Comparison of ENCODE assay signal across 3 cellular contexts in genomic region chr2:674319-674985, GRCh38.
TF ChIP-seq lines count a peak whose summit lies in the region.

No MANE protein-coding gene starts in this region.

TF ChIP-seq in SK-N-SH, 30 proteins besides CTCF, POLR2A, EP300 and RAD21:
- no peak for TF ChIP-seq GATA2 (CRISPR knock-in tag; IDR thresholded peaks at IDR 0.05)
- TF ChIP-seq REST (IDR thresholded peaks at IDR 0.05; ENCODE audit: low read depth, low read length): no peak
- TF ChIP-seq GABPA (IDR thresholded peaks at IDR 0.05; ENCODE audit: low read depth): no peak
- no peak for TF ChIP-seq FOXJ3 (CRISPR knock-in tag; IDR thresholded peaks at IDR 0.05)
- TF ChIP-seq SMC3 (IDR thresholded peaks at IDR 0.05; ENCODE audit: low read depth, low read length): no peak
- TF ChIP-seq FOSL2 (IDR thresholded peaks at IDR 0.05; ENCODE audit: borderline replicate concordance, low read depth): no peak
- no peak for TF ChIP-seq MEF2A (IDR thresholded peaks at IDR 0.05; ENCODE audit: borderline replicate concordance, low read depth)
- no peak for TF ChIP-seq TCF12 (IDR thresholded peaks at IDR 0.05)
- TF ChIP-seq MAX (IDR thresholded peaks at IDR 0.05; ENCODE audit: low read depth): no peak
- TF ChIP-seq JUND (IDR thresholded peaks at IDR 0.05): no peak; the same call in 1 of the 2 replicates
- no peak for TF ChIP-seq ZBTB33 (IDR thresholded peaks at IDR 0.05; ENCODE audit: borderline replicate concordance, low read depth)
- no peak for TF ChIP-seq EZH2phosphoT487 (IDR thresholded peaks at IDR 0.05; ENCODE audit: borderline replicate concordance, low read depth)
- TF ChIP-seq NFIC (IDR thresholded peaks at IDR 0.05; ENCODE audit: borderline replicate concordance): no peak
- TF ChIP-seq ELF1 (IDR thresholded peaks at IDR 0.05): no peak
- TF ChIP-seq TEAD4 (IDR thresholded peaks at IDR 0.05; ENCODE audit: borderline replicate concordance, insufficient read depth): no peak

TF ChIP-seq in SK-N-SH treated with all-trans-retinoic acid at 6 μM for 48 hours, 23 proteins besides CTCF, POLR2A, EP300 and RAD21 (continues in another document):
- no peak for TF ChIP-seq ISL1 (CRISPR knock-in tag; IDR thresholded peaks at IDR 0.05)
- no peak for TF ChIP-seq TCF4 (CRISPR knock-in tag; IDR thresholded peaks at IDR 0.05; ENCODE audit: borderline replicate concordance)
- TF ChIP-seq ZC3H10 (CRISPR knock-in tag; IDR thresholded peaks at IDR 0.05): no peak
- no peak for TF ChIP-seq ESRRG (CRISPR knock-in tag; IDR thresholded peaks at IDR 0.05)
- TF ChIP-seq CSRNP3 (CRISPR knock-in tag; IDR thresholded peaks at IDR 0.05): no peak
- TF ChIP-seq ZNF70 (CRISPR knock-in tag; IDR thresholded peaks at IDR 0.05): no peak
- TF ChIP-seq ZNF565 (CRISPR knock-in tag; conservative IDR thresholded peaks at IDR 0.05; ENCODE audit: low read depth): no peak
- no peak for TF ChIP-seq TSHZ2 (CRISPR knock-in tag; IDR thresholded peaks at IDR 0.05)
- TF ChIP-seq TOX (CRISPR knock-in tag; IDR thresholded peaks at IDR 0.05; ENCODE audit: borderline replicate concordance): no peak
- TF ChIP-seq ARNTL (CRISPR knock-in tag; IDR thresholded peaks at IDR 0.05; ENCODE audit: borderline replicate concordance, low read depth): no peak
- no peak for TF ChIP-seq OSR1 (CRISPR knock-in tag; IDR thresholded peaks at IDR 0.05)
- no peak for TF ChIP-seq POU6F1 (CRISPR knock-in tag; IDR thresholded peaks at IDR 0.05; ENCODE audit: borderline replicate concordance, low read depth)
- no peak for TF ChIP-seq GLIS3 (CRISPR knock-in tag; IDR thresholded peaks at IDR 0.05)
- no peak for TF ChIP-seq CSDC2 (CRISPR knock-in tag; IDR thresholded peaks at IDR 0.05)
- no peak for TF ChIP-seq RARB (CRISPR knock-in tag; IDR thresholded peaks at IDR 0.05)
- no peak for TF ChIP-seq CREB5 (CRISPR knock-in tag; IDR thresholded peaks at IDR 0.05; ENCODE audit: low read depth)

TF ChIP-seq in IMR-90, 13 proteins besides CTCF, POLR2A, EP300 and RAD21:
- TF ChIP-seq FOS (IDR thresholded peaks at IDR 0.05; ENCODE audit: low read depth, low read length): 0 out of 2 replicates have a peak, but pooled peaks have one; percentile 8
- TF ChIP-seq CEBPB (IDR thresholded peaks at IDR 0.05; ENCODE audit: low read depth, low read length): peak; percentile 73
- TF ChIP-seq RCOR1 (IDR thresholded peaks at IDR 0.05; ENCODE audit: insufficient replicate concordance, low read length): no peak
- TF ChIP-seq USF2 (IDR thresholded peaks at IDR 0.05; ENCODE audit: low read depth, low read length): no peak
